ENCODE assay signal across 8 cellular contexts in genomic region chr3:52086939-52087675, GRCh38. TPM values are rescaled to one million over a fixed set of nuclear protein-coding genes. Genes with fewer than 3 reads are reported as not detected.
DNase-seq lines count a peak whose midpoint lies in the region; ATAC-seq and TF ChIP-seq lines count a peak whose summit lies in the region.

No MANE protein-coding gene starts in this region.

- peaks cover 9% of the 10 kb centered on the region for H3K4me1 ChIP-seq in CD4-positive, CD25-positive, alpha-beta regulatory T cell (ENCODE audit: control insufficient read depth, insufficient read depth, low read length, poor library complexity, severe bottlenecking)
- H3K4me1 ChIP-seq in mucosa of descending colon (ENCODE audit: low read depth) (no peaks in the 10 kb centered on the region), gastroesophageal sphincter (peaks cover 0 to 50% (median 9%) of the 10 kb centered on the region in 3 donors)

- intact Hi-C loops in activated T-helper 2 cell treated with anti-CD3 and anti-CD28 coated beads, Interferon-gamma antibody, Interleukin-2, Interleukin-4, amounts not matched to agents 10 μg/mL and 5 μg/mL and 100 μg/mL, durations not matched to agents 14 hours and 24 hours and 36 hours (cut with micrococcal nuclease) = loop anchor here (2.0 kb wide), 1 partner anchor 30 kb away; the partner anchor contains the start of gene DUSP7
- intact Hi-C loops in mucosa of descending colon (cut with DNase I, micrococcal nuclease) = no loop called here

- no peaks in the 10 kb centered on the region for H3K27me3 Mint-ChIP-seq in CD4-positive, CD25-positive, alpha-beta regulatory T cell
- no peaks in the 10 kb centered on the region for H3K27me3 Mint-ChIP-seq in activated T-helper 2 cell treated with anti-CD3 and anti-CD28 coated beads, Interferon-gamma antibody, Interleukin-2, Interleukin-4, amounts not matched to agents 10 μg/mL and 5 μg/mL and 100 μg/mL, durations not matched to agents 14 hours and 24 hours and 36 hours (ENCODE audit: low read depth)

- no peaks in the 10 kb centered on the region for H3K36me3 Mint-ChIP-seq in CD4-positive, CD25-positive, alpha-beta regulatory T cell
- peaks cover 9% of the 10 kb centered on the region for H3K36me3 Mint-ChIP-seq in activated T-helper 2 cell treated with anti-CD3 and anti-CD28 coated beads, Interferon-gamma antibody, Interleukin-2, Interleukin-4, amounts not matched to agents 10 μg/mL and 5 μg/mL and 100 μg/mL, durations not matched to agents 14 hours and 24 hours and 36 hours (ENCODE audit: low read depth)

- 78 to 87% methylated on average over 5 to 6 of the region's 9 CpGs for WGBS in gastroesophageal sphincter (ENCODE audit: low coverage in 1 of 2), 2 donors

- no peaks in the 10 kb centered on the region for H3K27me3 ChIP-seq in CD4-positive, CD25-positive, alpha-beta regulatory T cell (ENCODE audit: control insufficient read depth, insufficient read depth, low read length)
- H3K27me3 ChIP-seq in gastroesophageal sphincter = no peaks in the 10 kb centered on the region

- H3K4me1 Mint-ChIP-seq in CD4-positive, CD25-positive, alpha-beta regulatory T cell = peaks cover 5 to 14% (median 11%) of the 10 kb centered on the region in 4 donors
- H3K4me1 Mint-ChIP-seq in activated T-helper 2 cell treated with anti-CD3 and anti-CD28 coated beads, Interferon-gamma antibody, Interleukin-2, Interleukin-4, amounts not matched to agents 10 μg/mL and 5 μg/mL and 100 μg/mL, durations not matched to agents 14 hours and 24 hours and 36 hours (ENCODE audit: low read depth) = peaks cover 25% of the 10 kb centered on the region

- no peak for TF ChIP-seq EP300 in gastroesophageal sphincter (IDR thresholded peaks at IDR 0.05)

- no peaks in the 10 kb centered on the region for H3K9me3 ChIP-seq in CD4-positive, CD25-positive, alpha-beta regulatory T cell (ENCODE audit: control insufficient read depth in 2 of 2, low read length in 2 of 2)
- no peaks in the 10 kb centered on the region for H3K9me3 ChIP-seq in mucosa of descending colon
- H3K9me3 ChIP-seq in gastroesophageal sphincter = no peaks in the 10 kb centered on the region

- peak in 1 of 2 donors; percentile 16 for ATAC-seq in CD4-positive, CD25-positive, alpha-beta regulatory T cell (ENCODE audit: low read depth in 2 of 2)
- ATAC-seq in HG02610 (IDR thresholded peaks at IDR 0.05; ENCODE audit: unreplicated experiment) (peak; percentile 34), mucosa of descending colon (no peak), GM21576 (IDR thresholded peaks at IDR 0.05; ENCODE audit: unreplicated experiment) (no peak), gastroesophageal sphincter (no peak), GM18505 (IDR thresholded peaks at IDR 0.05; ENCODE audit: unreplicated experiment) (no peak)

- no peaks in the 10 kb centered on the region for H3K9me3 Mint-ChIP-seq in CD4-positive, CD25-positive, alpha-beta regulatory T cell
- H3K9me3 Mint-ChIP-seq in activated T-helper 2 cell treated with anti-CD3 and anti-CD28 coated beads, Interferon-gamma antibody, Interleukin-2, Interleukin-4, amounts not matched to agents 10 μg/mL and 5 μg/mL and 100 μg/mL, durations not matched to agents 14 hours and 24 hours and 36 hours = no peaks in the 10 kb centered on the region

- no peak overlapping the region for H3K27ac ChIP-seq in CD4-positive, CD25-positive, alpha-beta regulatory T cell (ENCODE audit: insufficient read depth, low read length, poor library complexity, severe bottlenecking)
- peak overlapping the region in 1 of 4 donors; percentile 6 for H3K27ac ChIP-seq in gastroesophageal sphincter

- no peak overlapping the region for H3K4me3 Mint-ChIP-seq in CD4-positive, CD25-positive, alpha-beta regulatory T cell
- no peak overlapping the region for H3K4me3 Mint-ChIP-seq in activated T-helper 2 cell treated with anti-CD3 and anti-CD28 coated beads, Interferon-gamma antibody, Interleukin-2, Interleukin-4, amounts not matched to agents 10 μg/mL and 5 μg/mL and 100 μg/mL, durations not matched to agents 14 hours and 24 hours and 36 hours (ENCODE audit: low read depth)

- DNase-seq in CD4-positive, CD25-positive, alpha-beta regulatory T cell = peak in 1 of 3 donors; percentile 28
- DNase-seq in activated T-helper 2 cell treated with anti-CD3 and anti-CD28 coated beads, Interferon-gamma antibody, Interleukin-2, Interleukin-4, amounts not matched to agents 10 μg/mL and 5 μg/mL and 100 μg/mL, durations not matched to agents 14 hours and 24 hours and 36 hours (ENCODE audit: low spot score) = no peak
- DNase-seq in mucosa of descending colon (peak in 2 of 3 donors; percentile 12 to 13), NCI-H1694 treated with DMSO at 0.1 percent for 48 hours (lab: John Stamatoyannopoulos, UW) (no peak)

- peak overlapping the region in 2 of 3 donors; percentile 81 to 83 for H3K27ac Mint-ChIP-seq in CD4-positive, CD25-positive, alpha-beta regulatory T cell
- H3K27ac Mint-ChIP-seq in activated T-helper 2 cell treated with anti-CD3 and anti-CD28 coated beads, Interferon-gamma antibody, Interleukin-2, Interleukin-4, amounts not matched to agents 10 μg/mL and 5 μg/mL and 100 μg/mL, durations not matched to agents 14 hours and 24 hours and 36 hours = peak overlapping the region; percentile 84

- H3K36me3 ChIP-seq in CD4-positive, CD25-positive, alpha-beta regulatory T cell (ENCODE audit: control insufficient read depth, insufficient read depth, low read length) = no peaks in the 10 kb centered on the region
- H3K36me3 ChIP-seq in mucosa of descending colon (ENCODE audit: low read depth) (no peaks in the 10 kb centered on the region), gastroesophageal sphincter (no peaks in the 10 kb centered on the region)

- no peak for TF ChIP-seq POLR2A in gastroesophageal sphincter (IDR thresholded peaks at IDR 0.05)
- TF ChIP-seq POLR2A in GM18505 (IDR thresholded peaks at IDR 0.05; ENCODE audit: borderline replicate concordance, extremely low read depth, insufficient read depth, insufficient read length) = no peak

- H3K4me3 ChIP-seq in CD4-positive, CD25-positive, alpha-beta regulatory T cell (ENCODE audit: low read depth, low read length) = no peak overlapping the region
- H3K4me3 ChIP-seq in mucosa of descending colon (no peak overlapping the region), gastroesophageal sphincter (no peak overlapping the region)

- no peak for TF ChIP-seq CTCF in mucosa of descending colon (IDR thresholded peaks at IDR 0.05)
- TF ChIP-seq CTCF in gastroesophageal sphincter (IDR thresholded peaks at IDR 0.05) = no peak

RNA-seq across cellular contexts. Expression of gene DUSP7, which starts 30.7 kb away (rescaled TPM):
- total RNA-seq in CD4-positive, CD25-positive, alpha-beta regulatory T cell = 12.7 TPM
- 1 to 10 TPM; 3.0 to 3.7 (median 3.5) TPM for polyA plus RNA-seq in CD4-positive, CD25-positive, alpha-beta regulatory T cell
- 29.0 and 30.3 TPM in 2 replicates for total RNA-seq in activated T-helper 2 cell treated with anti-CD3 and anti-CD28 coated beads, Interferon-gamma antibody, Interleukin-2, Interleukin-4, amounts not matched to agents 10 μg/mL and 5 μg/mL and 100 μg/mL, durations not matched to agents 14 hours and 24 hours and 36 hours
- 10 to 100 TPM in 1 of 3 donors, 1 to 10 TPM in 2; 6.9 to 12.3 (median 8.0) TPM for total RNA-seq in mucosa of descending colon
- 10 to 100 TPM; 10.2 to 18.1 (median 14.7) TPM for total RNA-seq in gastroesophageal sphincter

Comparison
In these comparisons a context has a peak if more than half of its experiments do, and no peak if none do; other contexts are left out.
1. DNase-seq: peak in mucosa of descending colon (2 of 3); none in activated T-helper 2 cell treated with anti-CD3 and anti-CD28 coated beads, Interferon-gamma antibody, Interleukin-2, Interleukin-4, amounts not matched to agents 10 μg/mL and 5 μg/mL and 100 μg/mL, durations not matched to agents 14 hours and 24 hours and 36 hours (single experiment) and NCI-H1694 treated with DMSO at 0.1 percent for 48 hours (single experiment).